Comparison of ENCODE assay signal across 8 cellular contexts in the genomic region with DNA sequence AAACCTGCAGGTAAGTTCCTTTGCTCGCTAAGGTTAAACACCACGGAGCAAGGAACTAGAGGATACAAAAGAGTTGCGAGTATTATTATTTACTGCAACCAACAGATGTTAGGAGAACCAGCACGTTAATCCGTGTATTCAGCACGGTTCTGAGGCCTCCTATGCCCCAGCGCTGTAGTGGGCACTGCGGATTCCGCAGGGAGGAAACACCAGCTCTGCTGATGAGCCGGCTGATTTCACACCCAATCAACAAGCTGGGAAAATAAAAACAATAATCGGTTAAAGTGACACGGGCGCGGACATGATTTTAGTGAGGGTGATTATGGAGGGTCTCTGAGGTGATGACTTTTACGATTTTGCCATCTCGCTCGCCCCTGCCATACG. TPM values are rescaled to one million over a fixed set of nuclear protein-coding genes. Genes with fewer than 3 reads are reported as not detected.
DNase-seq lines count a peak whose midpoint lies in the region; ATAC-seq, FAIRE-seq and TF ChIP-seq lines count a peak whose summit lies in the region.

No MANE protein-coding gene starts in this region.

- H4K20me1 ChIP-seq in keratinocyte (ENCODE audit: control insufficient read depth, extremely low read depth, insufficient read depth, low read length) = no peaks in the 10 kb centered on the region

- FAIRE-seq in keratinocyte (lab: Jason Lieb, UNC) = peak; percentile 62

- dilution Hi-C loops in keratinocyte (cut with MboI; ENCODE audit: extremely low pct_ligation_motif_present, low sequenced_read_pairs) = no loop called here

- no peaks in the 10 kb centered on the region for H3K79me2 ChIP-seq in keratinocyte (ENCODE audit: control insufficient read depth, insufficient read depth, low read length)

- H3K36me3 Mint-ChIP-seq in activated naive CD8-positive, alpha-beta T cell treated with anti-CD3 and anti-CD28 coated beads, Interleukin-2, amount 10 ng/mL, durations not matched to agents 7 days and 5 days = no peaks in the 10 kb centered on the region

- peak overlapping the region; percentile 30 for H3K27ac ChIP-seq in keratinocyte (ENCODE audit: control insufficient read depth, insufficient read depth, low read length)
- H3K27ac ChIP-seq in substantia nigra (ENCODE audit: low read depth, low read length, poor library complexity, severe bottlenecking) = peak overlapping the region; percentile 42

- peak; percentile 41 for DNase-seq in NCI-H748 (lab: John Stamatoyannopoulos, UW; ENCODE audit: unreplicated experiment)
- DNase-seq in NCI-H748 treated with DMSO at 0.1 percent for 48 hours (lab: John Stamatoyannopoulos, UW) = no peak
- DNase-seq in activated naive CD8-positive, alpha-beta T cell treated with anti-CD3 and anti-CD28 coated beads, Interleukin-2, amount 10 ng/mL, durations not matched to agents 7 days and 5 days = no peak
- no peak for DNase-seq in keratinocyte (ENCODE audit: low read depth, low spot score)
- DNase-seq in substantia nigra (lab: John Stamatoyannopoulos, UW) = no peak
- DNase-seq in NCI-H2196 treated with DMSO at 0.1 percent for 48 hours (lab: John Stamatoyannopoulos, UW; ENCODE audit: unreplicated experiment) = no peak
- no peak for DNase-seq in DMS79 treated with DMSO at 0.1 percent for 48 hours (lab: John Stamatoyannopoulos, UW)

- no peaks in the 10 kb centered on the region for H3K9me3 Mint-ChIP-seq in activated naive CD8-positive, alpha-beta T cell treated with anti-CD3 and anti-CD28 coated beads, Interleukin-2, amount 10 ng/mL, durations not matched to agents 7 days and 5 days

- peak overlapping the region; percentile 96 for H3K4me2 ChIP-seq in keratinocyte (ENCODE audit: control insufficient read depth, extremely low read depth, insufficient read depth, low read depth, low read length)

- H2AFZ ChIP-seq in keratinocyte (ENCODE audit: control insufficient read depth, low read length) = peak overlapping the region; percentile 97

- H3K9ac ChIP-seq in keratinocyte (ENCODE audit: control insufficient read depth, extremely low read depth, insufficient read depth, low read length) = peak overlapping the region; percentile 68

- H3K4me1 Mint-ChIP-seq in activated naive CD8-positive, alpha-beta T cell treated with anti-CD3 and anti-CD28 coated beads, Interleukin-2, amount 10 ng/mL, durations not matched to agents 7 days and 5 days = peaks cover 2% of the 10 kb centered on the region

- H3K4me1 ChIP-seq in keratinocyte (ENCODE audit: control insufficient read depth, extremely low read depth, insufficient read depth, low read length) = peaks cover 6% of the 10 kb centered on the region

- peaks cover 23% of the 10 kb centered on the region for H3K27me3 Mint-ChIP-seq in activated naive CD8-positive, alpha-beta T cell treated with anti-CD3 and anti-CD28 coated beads, Interleukin-2, amount 10 ng/mL, durations not matched to agents 7 days and 5 days

- no peaks in the 10 kb centered on the region for H3K36me3 ChIP-seq in keratinocyte (ENCODE audit: control insufficient read depth in 2 of 2, extremely low read depth in 1 of 2, insufficient read depth in 2 of 2, low read length in 2 of 2)

- peak overlapping the region; percentile 60 to 77 (median 76) for H3K4me3 ChIP-seq in keratinocyte (ENCODE audit: control insufficient read depth in 2 of 3, extremely low read depth in 1 of 3, insufficient read depth in 2 of 3, low read depth in 1 of 3, low read length in 3 of 3)

- H3K27me3 ChIP-seq in keratinocyte (ENCODE audit: control insufficient read depth, extremely low read depth, insufficient read depth, low read length) = no peaks in the 10 kb centered on the region

- no peak for ATAC-seq in activated naive CD8-positive, alpha-beta T cell treated with anti-CD3 and anti-CD28 coated beads, Interleukin-2, amount 10 ng/mL, durations not matched to agents 7 days and 5 days (ENCODE audit: low read depth)
- no peak for ATAC-seq in GM19328 (IDR thresholded peaks at IDR 0.05; ENCODE audit: unreplicated experiment)

- H3K9me1 ChIP-seq in keratinocyte (ENCODE audit: control insufficient read depth, extremely low read depth, insufficient read depth, low read length) = no peaks in the 10 kb centered on the region

- POLR2A ChIA-PET in activated naive CD8-positive, alpha-beta T cell treated with anti-CD3 and anti-CD28 coated beads, Interleukin-2, amount 10 ng/mL, durations not matched to agents 7 days and 5 days (lab: Charles Lee) = no interaction called here

- peak overlapping the region; percentile 67 for H3K4me3 Mint-ChIP-seq in activated naive CD8-positive, alpha-beta T cell treated with anti-CD3 and anti-CD28 coated beads, Interleukin-2, amount 10 ng/mL, durations not matched to agents 7 days and 5 days

- no peak overlapping the region for H3K27ac Mint-ChIP-seq in activated naive CD8-positive, alpha-beta T cell treated with anti-CD3 and anti-CD28 coated beads, Interleukin-2, amount 10 ng/mL, durations not matched to agents 7 days and 5 days

- no peak for TF ChIP-seq CTCF in keratinocyte (optimal IDR thresholded peaks at IDR 0.05 in 1 of 3, IDR thresholded peaks at IDR 0.05 in 1 of 3, conservative IDR thresholded peaks at IDR 0.05 in 1 of 3; ENCODE audit: extremely low read depth in 1 of 3, insufficient read depth in 2 of 3, low read length in 3 of 3)

- H3K9me3 ChIP-seq in keratinocyte (ENCODE audit: control insufficient read depth, low read depth, low read length) = no peaks in the 10 kb centered on the region

RNA-seq across cellular contexts. Expression of a gene that starts 0.7 kb away (rescaled TPM):
- total RNA-seq in activated naive CD8-positive, alpha-beta T cell treated with anti-CD3 and anti-CD28 coated beads, Interleukin-2, amount 10 ng/mL, durations not matched to agents 7 days and 5 days = 1 to 10 TPM; 3.3 to 4.4 TPM
- polyA plus RNA-seq in keratinocyte = 2.0 to 6.5 TPM (median 5.1 TPM) in 3 replicates
- 0.45 TPM for polyA plus RNA-seq in keratinocyte (2011; ENCODE audit: low read depth)
- 3.7 and 4.2 TPM in 2 replicates for polyA plus RNA-seq in keratinocyte (2011; cell fraction: cytosol; rRNA removed)
- 2.6 and 2.7 TPM in 2 replicates for polyA plus RNA-seq in keratinocyte (2011; cell fraction: nucleus; rRNA removed)
- polyA plus RNA-seq in keratinocyte (2012; ENCODE audit: low replicate concordance) = 1.0 and 5.6 TPM in 2 replicates
- 0.62 to 5.9 TPM (median 4.5 TPM) in 3 replicates for polyA minus RNA-seq in keratinocyte
- 2.5 TPM for polyA minus RNA-seq in keratinocyte (2011; cell fraction: cytosol; rRNA and poly(A)+ RNA removed)
- 8.9 and 18.8 TPM in 2 replicates for polyA minus RNA-seq in keratinocyte (2011; cell fraction: nucleus; rRNA and poly(A)+ RNA removed)

RNA-seq across cellular contexts. Expression of a gene that starts 37.0 kb away (rescaled TPM):
- total RNA-seq in activated naive CD8-positive, alpha-beta T cell treated with anti-CD3 and anti-CD28 coated beads, Interleukin-2, amount 10 ng/mL, durations not matched to agents 7 days and 5 days = not detected
- polyA plus RNA-seq in keratinocyte = 0.03 to 0.05 TPM in 2 of 3 replicates, not detected in the other
- polyA plus RNA-seq in keratinocyte (2011; ENCODE audit: low read depth) = 0.17 TPM
- 0.06 TPM in 2 replicates for polyA plus RNA-seq in keratinocyte (2011; cell fraction: cytosol; rRNA removed)
- polyA plus RNA-seq in keratinocyte (2011; cell fraction: nucleus; rRNA removed) = 0.25 TPM in 1 of 2 replicates, not detected in the other
- not detected in 2 replicates for polyA plus RNA-seq in keratinocyte (2012; ENCODE audit: low replicate concordance)
- not detected in 3 replicates for polyA minus RNA-seq in keratinocyte
- polyA minus RNA-seq in keratinocyte (2011; cell fraction: cytosol; rRNA and poly(A)+ RNA removed) = not detected
- not detected in 2 replicates for polyA minus RNA-seq in keratinocyte (2011; cell fraction: nucleus; rRNA and poly(A)+ RNA removed)
